ENCODE assay signal across 1 cellular context in genomic region chr21:43696214-43696613, GRCh38.
TF ChIP-seq lines count a peak whose summit lies in the region.

No MANE protein-coding gene starts in this region.

TF ChIP-seq in GM23338, 12 proteins besides CTCF, POLR2A, EP300 and RAD21 (continued from another document):
- TF ChIP-seq REST (IDR thresholded peaks at IDR 0.05; ENCODE audit: unreplicated experiment): no peak
- no peak for TF ChIP-seq ZNF462 (CRISPR knock-in tag; IDR thresholded peaks at IDR 0.05)
- no peak for TF ChIP-seq JUNB (IDR thresholded peaks at IDR 0.05; ENCODE audit: unreplicated experiment)
